Comparison of ENCODE assay signal across 19 cellular contexts in genomic region chr16:87762620-87763019, GRCh38. TPM values are rescaled to one million over a fixed set of nuclear protein-coding genes. Genes with fewer than 3 reads are reported as not detected.
A peak's percentile ranks its signal among the peaks of the same experiment; 100 is the strongest.
DNase-seq lines count a peak whose midpoint lies in the region; ATAC-seq and TF ChIP-seq lines count a peak whose summit lies in the region.
"Had no signal": no experiment of that assay in that cellular context is flagged by ENCODE, and none has a peak within 500 bp of the region (broad histone marks: within the 10 kb centered on the region; RNA-seq: fewer than 3 reads in every experiment).

No MANE protein-coding gene starts in this region.

- H3K36me3 ChIP-seq in OCI-LY1 (ENCODE audit: insufficient read depth, low read length): peaks cover 61% of the 10 kb centered on the region
- no peaks in the 10 kb centered on the region for H3K36me3 ChIP-seq in colonic mucosa

- H3K36me3 Mint-ChIP-seq in activated T-cell treated with anti-CD3 and anti-CD28 coated beads, Interleukin-2, amount 50 U/mL, for 72 hours (ENCODE audit: insufficient read depth in 2 of 2): peaks cover 11 to 33% of the 10 kb centered on the region in 2 donors
- peaks cover 31% of the 10 kb centered on the region for H3K36me3 Mint-ChIP-seq in stimulated activated memory B cell treated with anti-CD40 and anti-IgM and Interleukin-4, amounts not matched to agents 10 μg/mL and 1 μg/mL and 100 μg/mL, for 72 hours

- DNase-seq in activated T-cell treated with anti-CD3 and anti-CD28 coated beads, Interleukin-2, amount 50 U/mL, for 72 hours: no peak
- DNase-seq in activated T-cell treated with anti-CD3 and anti-CD28 coated beads, Interleukin-2, amount 50 U/mL, for 48 hours: no peak
- DNase-seq in colonic mucosa (peak; percentile 79), EL (no peak)
- DNase-seq in activated CD8-positive, alpha-beta memory T cell treated with anti-CD3 and anti-CD28 coated beads for 24 hours: no peak
- DNase-seq: Caco-2; cortex of kidney; GM23248; psoas muscle; stimulated activated CD4-positive, alpha-beta T cell treated with anti-CD3 and anti-CD28 coated beads, Interleukin-12 subunit alpha, Interleukin-12 subunit beta, amount 100 ng/mL, for 4 hours; stimulated activated naive CD4-positive, alpha-beta T cell treated with Interleukin-2 at 50 U/mL for 16 hours had no signal

- no peak for ATAC-seq in activated T-cell treated with anti-CD3 and anti-CD28 coated beads, Interleukin-2, amount 50 U/mL, for 72 hours (replicated peaks in 1 of 2)
- ATAC-seq in stimulated activated memory B cell treated with anti-CD40 and anti-IgM and Interleukin-4, amounts not matched to agents 10 μg/mL and 1 μg/mL and 100 μg/mL, for 72 hours: no peak
- no peak for ATAC-seq in HG02870 (IDR thresholded peaks at IDR 0.05; ENCODE audit: unreplicated experiment)
- ATAC-seq: gastroesophageal sphincter, psoas muscle had no signal

- H3K9ac ChIP-seq in OCI-LY1 (ENCODE audit: low read length) (peak overlapping the region; percentile 32; the same call in 1 of the 2 replicates), colonic mucosa (ENCODE audit: low read depth in 2 of 2, low read length in 2 of 2) (no peak overlapping the region)
- H3K9ac ChIP-seq: GM23248, KMS-11 had no signal

- H3K4me1 Mint-ChIP-seq in activated T-cell treated with anti-CD3 and anti-CD28 coated beads, Interleukin-2, amount 50 U/mL, for 72 hours (ENCODE audit: low read depth): peaks cover 36% of the 10 kb centered on the region
- peaks cover 40% of the 10 kb centered on the region for H3K4me1 Mint-ChIP-seq in stimulated activated memory B cell treated with anti-CD40 and anti-IgM and Interleukin-4, amounts not matched to agents 10 μg/mL and 1 μg/mL and 100 μg/mL, for 72 hours

- no peaks in the 10 kb centered on the region for H3K9me3 ChIP-seq in OCI-LY1 (ENCODE audit: low read length)
- H3K9me3 ChIP-seq in colonic mucosa: no peaks in the 10 kb centered on the region
- H3K9me3 ChIP-seq: Caco-2, gastroesophageal sphincter, psoas muscle, vagina had no signal

- H3K4me2 ChIP-seq in OCI-LY1 (ENCODE audit: low read length): peak overlapping the region; percentile 52
- H3K4me2 ChIP-seq: KMS-11 had no signal

- H3K27ac Mint-ChIP-seq in activated T-cell treated with anti-CD3 and anti-CD28 coated beads, Interleukin-2, amount 50 U/mL, for 72 hours: peak overlapping the region; percentile 80
- peak overlapping the region; percentile 16 for H3K27ac Mint-ChIP-seq in stimulated activated memory B cell treated with anti-CD40 and anti-IgM and Interleukin-4, amounts not matched to agents 10 μg/mL and 1 μg/mL and 100 μg/mL, for 72 hours

- H3F3A ChIP-seq in OCI-LY1 (ENCODE audit: insufficient read depth, low read length): no peaks in the 10 kb centered on the region

- no peak overlapping the region for H2AFZ ChIP-seq in OCI-LY1 (ENCODE audit: low read length)
- H2AFZ ChIP-seq: GM23248 had no signal

- H3K9me3 Mint-ChIP-seq in activated T-cell treated with anti-CD3 and anti-CD28 coated beads, Interleukin-2, amount 50 U/mL, for 72 hours: no peaks in the 10 kb centered on the region
- no peaks in the 10 kb centered on the region for H3K9me3 Mint-ChIP-seq in stimulated activated memory B cell treated with anti-CD40 and anti-IgM and Interleukin-4, amounts not matched to agents 10 μg/mL and 1 μg/mL and 100 μg/mL, for 72 hours

- H3K27ac ChIP-seq in OCI-LY1 (ENCODE audit: low read depth, low read length, poor library complexity, severe bottlenecking) (peak overlapping the region; percentile 85), colonic mucosa (peak overlapping the region; percentile 17)
- H3K27ac ChIP-seq: epithelial cell of prostate, gastroesophageal sphincter, GM23248, KMS-11, psoas muscle, vagina had no signal

- intact Hi-C loops in colonic mucosa (cut with DNase I): loop anchor here (10.0 kb wide), 1 partner anchor 812 kb away; the partner anchor contains the start of gene ZC3H18

- H3K4me3 ChIP-seq in OCI-LY1 (ENCODE audit: low read depth, low read length, poor library complexity, severe bottlenecking): peak overlapping the region; percentile 34
- no peak overlapping the region for H3K4me3 ChIP-seq in colonic mucosa
- H3K4me3 ChIP-seq: gastroesophageal sphincter, GM12878, GM23248, psoas muscle, vagina had no signal

- H3K9me2 ChIP-seq in OCI-LY1 (ENCODE audit: low read depth, low read length): no peaks in the 10 kb centered on the region

- peak overlapping the region; percentile 40 to 51 for H3K4me3 Mint-ChIP-seq in activated T-cell treated with anti-CD3 and anti-CD28 coated beads, Interleukin-2, amount 50 U/mL, for 72 hours
- no peak overlapping the region for H3K4me3 Mint-ChIP-seq in stimulated activated memory B cell treated with anti-CD40 and anti-IgM and Interleukin-4, amounts not matched to agents 10 μg/mL and 1 μg/mL and 100 μg/mL, for 72 hours

- H3K27me3 Mint-ChIP-seq in activated T-cell treated with anti-CD3 and anti-CD28 coated beads, Interleukin-2, amount 50 U/mL, for 72 hours (ENCODE audit: low read depth): no peaks in the 10 kb centered on the region
- no peaks in the 10 kb centered on the region for H3K27me3 Mint-ChIP-seq in stimulated activated memory B cell treated with anti-CD40 and anti-IgM and Interleukin-4, amounts not matched to agents 10 μg/mL and 1 μg/mL and 100 μg/mL, for 72 hours

- peaks cover 49% of the 10 kb centered on the region for H3K79me2 ChIP-seq in OCI-LY1 (ENCODE audit: insufficient read depth, low read length)

- no peaks in the 10 kb centered on the region for H3K27me3 ChIP-seq in OCI-LY1 (ENCODE audit: insufficient read depth, low read length)
- H3K27me3 ChIP-seq in colonic mucosa: no peaks in the 10 kb centered on the region
- H3K27me3 ChIP-seq: gastroesophageal sphincter, vagina had no signal

- no peak for TF ChIP-seq CTCF in OCI-LY1 (IDR thresholded peaks at IDR 0.05; ENCODE audit: low read length)
- no peak for TF ChIP-seq CTCF in colonic mucosa (IDR thresholded peaks at IDR 0.05)

- no peaks in the 10 kb centered on the region for H4K20me1 ChIP-seq in OCI-LY1 (ENCODE audit: insufficient read depth, low read length)

- H3K4me1 ChIP-seq in OCI-LY1 (ENCODE audit: insufficient read depth, low read length, severe bottlenecking) (peaks cover 47% of the 10 kb centered on the region), colonic mucosa (peaks cover 6% of the 10 kb centered on the region)

RNA-seq across cellular contexts. Expression of gene KLHDC4, which starts 3.2 kb away (rescaled TPM):
- 100 to 1,000 TPM in 1 of 2 donors, 10 to 100 TPM in 1; 85.5 to 108 TPM for total RNA-seq in activated T-cell treated with anti-CD3 and anti-CD28 coated beads, Interleukin-2, amount 50 U/mL, for 72 hours
- total RNA-seq in colonic mucosa: 10 to 100 TPM; 21.8 to 79.4 TPM
